2 cellular contexts compared by ENCODE assay signal in genomic region chr1:207239874-207240273, GRCh38.
TF ChIP-seq lines count a peak whose summit lies in the region.

No MANE protein-coding gene starts in this region.

TF ChIP-seq in A549, 52 proteins besides CTCF, POLR2A, EP300 and RAD21 (continued from another document):
- TF ChIP-seq ZSCAN20 (CRISPR knock-in tag; IDR thresholded peaks at IDR 0.05) (no peak), RARB (CRISPR knock-in tag; IDR thresholded peaks at IDR 0.05) (no peak)
- TF ChIP-seq, protein P1, sequence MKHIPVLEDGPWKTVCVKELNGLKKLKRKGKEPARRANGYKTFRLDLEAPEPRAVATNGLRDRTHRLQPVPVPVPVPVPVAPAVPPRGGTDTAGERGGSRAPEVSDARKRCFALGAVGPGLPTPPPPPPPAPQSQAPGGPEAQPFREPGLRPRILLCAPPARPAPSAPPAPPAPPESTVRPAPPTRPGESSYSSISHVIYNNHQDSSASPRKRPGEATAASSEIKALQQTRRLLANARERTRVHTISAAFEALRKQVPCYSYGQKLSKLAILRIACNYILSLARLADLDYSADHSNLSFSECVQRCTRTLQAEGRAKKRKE (CRISPR knock-in tag; IDR thresholded peaks at IDR 0.05; ENCODE audit: low read depth): no peak

TF ChIP-seq in H1, 55 proteins besides CTCF, POLR2A, EP300 and RAD21 (continued from another document):
- TF ChIP-seq CHD7 (IDR thresholded peaks at IDR 0.05; ENCODE audit: insufficient replicate concordance, low read length): no peak
- TF ChIP-seq CTBP2 (IDR thresholded peaks at IDR 0.05; ENCODE audit: borderline replicate concordance, insufficient read depth, insufficient read length, low read length): no peak
- TF ChIP-seq SRF (IDR thresholded peaks at IDR 0.05; ENCODE audit: low read depth, low read length): no peak
- no peak for TF ChIP-seq POLR2AphosphoS5 (IDR thresholded peaks at IDR 0.05; ENCODE audit: low read depth, low read length)
- no peak for TF ChIP-seq BACH1 (IDR thresholded peaks at IDR 0.05; ENCODE audit: low read length)
- no peak for TF ChIP-seq CEBPB (IDR thresholded peaks at IDR 0.05; ENCODE audit: low read depth, low read length)
- no peak for TF ChIP-seq SIRT6 (IDR thresholded peaks at IDR 0.05; ENCODE audit: low read length)
- TF ChIP-seq TBP (IDR thresholded peaks at IDR 0.05; ENCODE audit: low read depth, low read length): no peak
- TF ChIP-seq RNF2 (IDR thresholded peaks at IDR 0.05; ENCODE audit: borderline replicate concordance, low read depth, low read length, missing control alignments, poor library complexity, severe bottlenecking): no peak
- no peak for TF ChIP-seq JUN (IDR thresholded peaks at IDR 0.05; ENCODE audit: low read depth, low read length)
